20 cellular contexts compared by ENCODE assay signal in the genomic region with DNA sequence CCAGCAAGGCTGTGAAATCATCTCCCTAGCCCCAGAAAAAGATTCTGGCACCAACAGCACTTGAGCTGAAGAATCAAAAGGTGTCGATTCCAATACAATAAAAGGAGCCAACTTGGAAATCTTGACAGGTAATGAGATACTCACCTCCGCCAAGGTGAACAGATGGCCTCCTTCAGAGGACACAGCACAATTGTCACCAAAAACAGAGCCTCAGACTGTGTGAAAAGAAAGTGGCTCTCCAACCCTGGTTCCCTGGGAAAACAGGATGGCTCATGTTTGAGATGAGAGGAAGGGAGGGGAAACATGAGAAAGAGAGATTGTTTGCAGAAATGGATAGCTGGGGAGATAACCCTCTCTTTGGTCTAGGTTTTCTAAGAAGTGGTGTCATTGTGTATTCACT.
"Had no signal": no experiment of that assay in that cellular context is flagged by ENCODE, and none has a peak within 500 bp of the region (broad histone marks: within the 10 kb centered on the region; RNA-seq: fewer than 3 reads in every experiment).

No MANE protein-coding gene starts in this region.

- H3K27me3 ChIP-seq: heart right ventricle, right atrium auricular region, tibial artery, uterus had no signal

- H3K36me3 ChIP-seq: heart right ventricle, lower lobe of right lung, right atrium auricular region, tibial artery, uterus had no signal

- H3K4me1 ChIP-seq: heart right ventricle, lower lobe of right lung, right atrium auricular region, tibial artery, uterus had no signal

- H3K4me1 Mint-ChIP-seq: brain had no signal

- H3K9me3 Mint-ChIP-seq: brain; dendritic cell treated with granulocyte-macrophage colony-stimulating factor and Interleukin-4, amounts not matched to agents 40 ng/mL and 50 ng/mL, for 4 days; effector memory CD8-positive, alpha-beta T cell had no signal

- H3K27ac Mint-ChIP-seq: activated naive CD8-positive, alpha-beta T cell; brain; dendritic cell treated with granulocyte-macrophage colony-stimulating factor and Interleukin-4, amounts not matched to agents 40 ng/mL and 50 ng/mL, for 4 days; effector memory CD8-positive, alpha-beta T cell; progenitor cell of endocrine pancreas had no signal

- DNase-seq: activated CD4-positive, alpha-beta T cell treated with anti-CD3 and anti-CD28 coated beads, Interleukin-2, amount 50 U/mL, for 1 hour; activated CD8-positive, alpha-beta memory T cell treated with anti-CD3 and anti-CD28 coated beads for 24 hours; activated gamma-delta T cell treated with Interleukin-2 at 50 U/mL for 16 hours; amniotic stem cell; central memory CD4-positive, alpha-beta T cell; effector memory CD8-positive, alpha-beta T cell; heart right ventricle; left cardiac atrium; lower lobe of right lung; midbrain; stimulated activated CD4-positive, alpha-beta T cell treated with anti-CD3 and anti-CD28 coated beads, Interleukin-4, amount 100 ng/mL, for 1 hour; stimulated activated naive CD4-positive, alpha-beta T cell; tibial artery; uterus had no signal

- H3K4me3 Mint-ChIP-seq: activated naive CD8-positive, alpha-beta T cell; brain; dendritic cell treated with granulocyte-macrophage colony-stimulating factor and Interleukin-4, amounts not matched to agents 40 ng/mL and 50 ng/mL, for 4 days; effector memory CD8-positive, alpha-beta T cell had no signal

- H3K4me3 ChIP-seq: heart right ventricle, lower lobe of right lung, right atrium auricular region, tibial artery, uterus had no signal

- H3K27ac ChIP-seq: epithelial cell of prostate, heart right ventricle, lower lobe of right lung, right atrium auricular region, tibial artery, uterus had no signal

- ATAC-seq: effector memory CD8-positive, alpha-beta T cell; heart right ventricle; left cardiac atrium; lower lobe of right lung had no signal

- H3K9me3 ChIP-seq: heart right ventricle, lower lobe of right lung, right atrium auricular region, tibial artery, uterus had no signal

- H3K36me3 Mint-ChIP-seq: activated naive CD8-positive, alpha-beta T cell; brain had no signal

- H3K27me3 Mint-ChIP-seq: activated naive CD8-positive, alpha-beta T cell; brain; dendritic cell treated with granulocyte-macrophage colony-stimulating factor and Interleukin-4, amounts not matched to agents 40 ng/mL and 50 ng/mL, for 4 days; effector memory CD8-positive, alpha-beta T cell; progenitor cell of endocrine pancreas had no signal
